27 cellular contexts compared by ENCODE assay signal in the genomic region with DNA sequence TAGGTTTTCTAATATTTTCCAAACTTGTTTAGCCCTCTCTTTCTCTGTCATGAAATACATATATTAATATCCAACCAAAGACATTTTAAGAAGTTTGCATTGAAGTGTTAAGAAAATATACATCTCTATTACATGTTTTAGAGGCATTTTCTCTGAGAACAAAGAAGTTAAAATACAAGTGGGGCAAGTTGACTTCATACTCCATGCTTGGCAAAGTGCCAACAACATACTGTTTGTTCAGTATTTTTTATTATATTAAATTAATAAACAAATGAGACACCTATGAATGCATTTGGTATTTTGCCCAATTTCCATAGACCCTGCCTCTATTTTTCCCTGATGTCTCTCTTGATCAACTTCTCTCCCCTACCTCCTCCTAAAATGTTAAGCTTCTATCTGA.
"Had no signal": no experiment of that assay in that cellular context is flagged by ENCODE, and none has a peak within 500 bp of the region (broad histone marks: within the 10 kb centered on the region; RNA-seq: fewer than 3 reads in every experiment).

No MANE protein-coding gene starts in this region.

- H3K9me3 Mint-ChIP-seq: endodermal cell; natural killer cell treated with Interleukin-12 subunit alpha and Interleukin-12 subunit beta and Interleukin-15 and Interleukin-18, amount 100 ng/mL, for 72 hours; neural progenitor cell; type B pancreatic cell had no signal

- H3K27me3 Mint-ChIP-seq: progenitor cell of endocrine pancreas had no signal

- ATAC-seq: left cardiac atrium; left ventricle myocardium superior; natural killer cell treated with Interleukin-12 subunit alpha and Interleukin-12 subunit beta and Interleukin-15 and Interleukin-18, amount 100 ng/mL, for 72 hours; right cardiac atrium; stimulated activated effector memory CD8-positive, alpha-beta T cell treated with anti-CD3 and anti-CD28 coated beads, Interleukin-12 subunit alpha, Interleukin-12 subunit beta, amount 100 ng/mL, for 72 hours; stimulated activated naive CD8-positive, alpha-beta T cell treated with anti-CD3 and anti-CD28 coated beads, Interleukin-15, Interleukin-2, amounts not matched to agents 100 U/mL and 50 U/mL, for 24 hours had no signal

- H3K4me2 ChIP-seq: hepatocyte, neural progenitor cell had no signal

- H3K4me3 Mint-ChIP-seq: endodermal cell; natural killer cell treated with Interleukin-12 subunit alpha and Interleukin-12 subunit beta and Interleukin-15 and Interleukin-18, amount 100 ng/mL, for 72 hours; neural progenitor cell; stimulated activated effector memory CD8-positive, alpha-beta T cell treated with anti-CD3 and anti-CD28 coated beads, Interleukin-12 subunit alpha, Interleukin-12 subunit beta, amount 100 ng/mL, for 72 hours; type B pancreatic cell had no signal

- H3K9ac ChIP-seq: neural progenitor cell had no signal

- DNase-seq: effector CD4-positive, alpha-beta T cell; endodermal cell; erythroblast; foreskin melanocyte; head of caudate nucleus; kidney; left cardiac atrium; left ventricle myocardium superior; mesenchymal stem cell; midbrain; nucleus accumbens; ovary; right cardiac atrium; stimulated activated CD4-positive, alpha-beta T cell treated with anti-CD3 and anti-CD28 coated beads, Interleukin-4, amount 100 ng/mL, for 1 hour; stimulated activated CD8-positive, alpha-beta memory T cell treated with anti-CD3 and anti-CD28 coated beads, Interleukin-4, amount 100 ng/mL, for 48 hours; stimulated activated naive CD8-positive, alpha-beta T cell treated with anti-CD3 and anti-CD28 coated beads, Interleukin-15, Interleukin-2, amounts not matched to agents 100 U/mL and 50 U/mL, for 24 hours; thyroid gland; uterus had no signal

- H3K4me3 ChIP-seq: hepatocyte, lung, neural progenitor cell, ovary, suprapubic skin, thyroid gland, uterus had no signal

- H3K79me2 ChIP-seq: hepatocyte had no signal

- H3K27ac Mint-ChIP-seq: endodermal cell; natural killer cell treated with Interleukin-12 subunit alpha and Interleukin-12 subunit beta and Interleukin-15 and Interleukin-18, amount 100 ng/mL, for 72 hours; neural progenitor cell; progenitor cell of endocrine pancreas; stimulated activated effector memory CD8-positive, alpha-beta T cell treated with anti-CD3 and anti-CD28 coated beads, Interleukin-12 subunit alpha, Interleukin-12 subunit beta, amount 100 ng/mL, for 72 hours; type B pancreatic cell had no signal

- H3K36me3 Mint-ChIP-seq: natural killer cell treated with Interleukin-12 subunit alpha and Interleukin-12 subunit beta and Interleukin-15 and Interleukin-18, amount 100 ng/mL, for 72 hours; neural progenitor cell; stimulated activated effector memory CD8-positive, alpha-beta T cell treated with anti-CD3 and anti-CD28 coated beads, Interleukin-12 subunit alpha, Interleukin-12 subunit beta, amount 100 ng/mL, for 72 hours; type B pancreatic cell had no signal

- H3K4me1 ChIP-seq: neural progenitor cell, suprapubic skin, uterus had no signal

- H3K36me3 ChIP-seq: neural progenitor cell, ovary, suprapubic skin, thyroid gland, uterus had no signal

- FAIRE-seq: endothelial cell of umbilical vein, kidney had no signal

- H3K27ac ChIP-seq: hepatocyte, neural progenitor cell, ovary, suprapubic skin, thyroid gland, uterus had no signal

- H3K4me1 Mint-ChIP-seq: endodermal cell; stimulated activated effector memory CD8-positive, alpha-beta T cell treated with anti-CD3 and anti-CD28 coated beads, Interleukin-12 subunit alpha, Interleukin-12 subunit beta, amount 100 ng/mL, for 72 hours had no signal

- H3K27me3 ChIP-seq: hepatocyte, neural progenitor cell, ovary, suprapubic skin, thyroid gland, uterus had no signal

- H3K9me3 ChIP-seq: ovary, suprapubic skin, thyroid gland, uterus had no signal

- H2AFZ ChIP-seq: hepatocyte, neural progenitor cell had no signal
